Comparison of ENCODE assay signal across 8 cellular contexts in the genomic region with DNA sequence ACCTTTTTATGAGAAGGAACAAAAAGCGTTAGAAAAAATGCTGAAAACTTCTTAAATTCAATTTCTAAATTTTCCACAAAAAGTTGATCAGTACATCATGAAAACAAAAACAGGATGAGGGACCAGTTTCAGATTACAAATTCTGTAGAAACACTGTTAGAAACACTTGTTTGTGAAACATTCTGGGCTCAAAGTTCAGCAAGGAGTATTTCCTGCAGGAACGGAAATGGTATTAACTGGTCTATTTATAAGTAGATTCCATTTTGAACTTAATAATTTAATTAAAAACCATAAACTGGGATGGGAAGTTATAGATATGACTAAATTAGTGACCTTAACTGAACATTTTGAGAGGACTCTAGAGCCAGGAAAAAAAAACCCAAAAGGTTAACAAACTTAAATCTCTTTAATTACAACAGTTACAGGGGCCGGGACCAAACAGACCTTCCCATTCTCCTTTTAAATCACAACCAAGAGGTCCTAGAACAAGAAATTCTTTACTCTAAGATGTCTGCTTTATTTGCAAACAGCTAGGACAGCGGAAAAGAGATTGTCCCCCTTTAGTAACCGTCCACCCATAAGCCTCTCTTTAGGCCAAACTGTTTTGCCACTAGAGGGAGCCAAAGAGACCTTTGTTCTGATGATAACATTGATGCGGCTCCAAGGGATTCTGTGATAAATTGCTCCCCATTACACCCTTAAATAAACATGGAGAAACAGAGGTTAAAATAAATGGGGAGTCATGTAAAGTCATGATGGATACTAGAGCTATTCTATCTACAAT.
DNase-seq lines count a peak whose midpoint lies in the region; ATAC-seq and TF ChIP-seq lines count a peak whose summit lies in the region.

No MANE protein-coding gene starts in this region.

- in situ Hi-C loops in GM13976 (cut with MboI; ENCODE audit: low sequenced_read_pairs, unreplicated experiment) (no loop called here), IMR-90 (cut with MboI; ENCODE audit: low sequenced_read_pairs) (no loop called here)

- no peak overlapping the region for H3K4ac ChIP-seq in IMR-90 (ENCODE audit: low read depth, low read length)

- no peaks in the 10 kb centered on the region for H4K20me1 ChIP-seq in IMR-90 (ENCODE audit: insufficient read depth, low read length)

- no peak overlapping the region for H2BK120ac ChIP-seq in IMR-90 (ENCODE audit: low read depth, low read length)

- no peak overlapping the region for H3K14ac ChIP-seq in IMR-90 (replicated peaks; ENCODE audit: low read depth, low read length)

- H3K23ac ChIP-seq in IMR-90 (ENCODE audit: low read depth, low read length), result no peak overlapping the region

- H3K18ac ChIP-seq in IMR-90 (ENCODE audit: low read depth, low read length), result no peak overlapping the region

- no peaks in the 10 kb centered on the region for H3K4me1 Mint-ChIP-seq in activated naive CD4-positive, alpha-beta T cell treated with anti-CD3 and anti-CD28 coated beads, Interleukin-2, amount 10 ng/mL, durations not matched to agents 7 days and 5 days

- TF ChIP-seq CTCF in GM13976 (IDR thresholded peaks at IDR 0.05; ENCODE audit: borderline replicate concordance, control extremely low read depth, extremely low read depth, insufficient read depth, missing control alignments) (peak; percentile 66), IMR-90 (conservative IDR thresholded peaks at IDR 0.05; ENCODE audit: low read depth, low read length) (peak; percentile 48)

- H3K79me1 ChIP-seq in IMR-90 (ENCODE audit: low read depth in 1 of 2, low read length in 2 of 2), result no peaks in the 10 kb centered on the region

- no peak overlapping the region for H2BK15ac ChIP-seq in IMR-90 (ENCODE audit: low read depth, low read length)

- H3K36me3 ChIP-seq in IMR-90 (ENCODE audit: control insufficient read depth, insufficient read depth, low read length), result no peaks in the 10 kb centered on the region

- CTCF ChIA-PET in IMR-90 (lab: Yijun Ruan, JAX), result interaction anchor here (0.8 kb wide), 2 partner anchors 14 to 1251 kb away, joined by 3 read pairs; no protein-coding TSS in a partner anchor
- CTCF ChIA-PET in activated naive CD4-positive, alpha-beta T cell treated with anti-CD3 and anti-CD28 coated beads, Interleukin-2, amount 10 ng/mL, durations not matched to agents 7 days and 5 days (lab: Charles Lee), result interaction anchor here (0.7 kb wide), 1 partner anchor 8 kb away, joined by 3 read pairs; no protein-coding TSS in a partner anchor

- H2BK5ac ChIP-seq in IMR-90 (ENCODE audit: low read depth, low read length, poor library complexity, severe bottlenecking), result no peak overlapping the region

- H4K5ac ChIP-seq in IMR-90 (ENCODE audit: low read depth, low read length), result no peak overlapping the region

- no peak overlapping the region for H2BK20ac ChIP-seq in IMR-90 (ENCODE audit: low read depth, low read length)

- dilution Hi-C loops in IMR-90 (cut with HindIII; ENCODE audit: low sequenced_read_pairs, unreplicated experiment), result no loop called here

- no peak overlapping the region for H3K4me2 ChIP-seq in IMR-90 (ENCODE audit: low read depth, low read length)

- no peaks in the 10 kb centered on the region for H3K4me1 ChIP-seq in IMR-90 (ENCODE audit: control insufficient read depth, insufficient read depth, low read length)

- no peak overlapping the region for H4K8ac ChIP-seq in IMR-90 (ENCODE audit: low read depth in 2 of 2, low read length in 2 of 2)

- no peaks in the 10 kb centered on the region for H3K9me3 ChIP-seq in IMR-90 (ENCODE audit: control insufficient read depth, insufficient read depth, low read length)

- no peak overlapping the region for H2AK9ac ChIP-seq in IMR-90 (replicated peaks; ENCODE audit: low read depth, low read length, poor library complexity)

- ATAC-seq in IMR-90 (ENCODE audit: low read depth), result peak; percentile 54; the same call in 1 of the 2 replicates
- ATAC-seq in left colon, result peak; percentile 29
- ATAC-seq in GM18861 (IDR thresholded peaks at IDR 0.05; ENCODE audit: unreplicated experiment), result no peak
- ATAC-seq in left cardiac atrium, result no peak

- no peaks in the 10 kb centered on the region for H3K27me3 Mint-ChIP-seq in activated naive CD4-positive, alpha-beta T cell treated with anti-CD3 and anti-CD28 coated beads, Interleukin-2, amount 10 ng/mL, durations not matched to agents 7 days and 5 days

- H3K9ac ChIP-seq in IMR-90 (ENCODE audit: low read depth, low read length), result no peak overlapping the region

- H2AFZ ChIP-seq in IMR-90 (replicated peaks; ENCODE audit: low read length, poor library complexity), result no peak overlapping the region

- no peak for TF ChIP-seq POLR2A in IMR-90 (IDR thresholded peaks at IDR 0.05; ENCODE audit: low read depth, low read length)

- no peaks in the 10 kb centered on the region for H3K9me1 ChIP-seq in IMR-90 (ENCODE audit: insufficient read depth, low read length)

- no peak overlapping the region for H3K4me3 ChIP-seq in IMR-90 (ENCODE audit: insufficient read depth, low read depth, low read length)

- no peak overlapping the region for H3K27ac Mint-ChIP-seq in activated naive CD4-positive, alpha-beta T cell treated with anti-CD3 and anti-CD28 coated beads, Interleukin-2, amount 10 ng/mL, durations not matched to agents 7 days and 5 days

- H3K9me3 Mint-ChIP-seq in activated naive CD4-positive, alpha-beta T cell treated with anti-CD3 and anti-CD28 coated beads, Interleukin-2, amount 10 ng/mL, durations not matched to agents 7 days and 5 days, result peaks cover 6% of the 10 kb centered on the region

- H3K4me3 Mint-ChIP-seq in activated naive CD4-positive, alpha-beta T cell treated with anti-CD3 and anti-CD28 coated beads, Interleukin-2, amount 10 ng/mL, durations not matched to agents 7 days and 5 days, result no peak overlapping the region

- POLR2A ChIA-PET in IMR-90 (lab: Charles Lee; ENCODE audit: unreplicated experiment), result no interaction called here

- DNase-seq in CMK (ENCODE audit: low read depth), result peak; percentile 11
- no peak for DNase-seq in GM13976 (ENCODE audit: low spot score)
- peak; percentile 25 for DNase-seq in IMR-90
- peak; percentile 22 for DNase-seq in activated naive CD4-positive, alpha-beta T cell treated with anti-CD3 and anti-CD28 coated beads, Interleukin-2, amount 10 ng/mL, durations not matched to agents 7 days and 5 days
- DNase-seq in left colon, result peak in 1 of 2 donors; percentile 9
- DNase-seq in activated T-cell treated with anti-CD3 and anti-CD28 coated beads for 4 hours, result no peak
- DNase-seq in left cardiac atrium, result no peak

- intact Hi-C loops in IMR-90 (cut with micrococcal nuclease) (loop anchor here (1.0 kb wide), 1 partner anchor 65 kb away; no protein-coding TSS in a partner anchor), left colon (cut with DNase I, micrococcal nuclease) (no loop called here), left cardiac atrium (cut with DNase I) (no loop called here)

- no peak overlapping the region for H4K91ac ChIP-seq in IMR-90 (ENCODE audit: insufficient read depth, low read depth, low read length)

- H3K27ac ChIP-seq in IMR-90 (ENCODE audit: insufficient read depth, low read length), result no peak overlapping the region

- BruUV-seq in IMR-90 (replicated peaks; lab: Mats Ljungman, UMichigan), result no TSS peak

- 0 out of 2 replicates have a peak, but pooled peaks have one; percentile 13 for TF ChIP-seq RAD21 in IMR-90 (IDR thresholded peaks at IDR 0.05; ENCODE audit: low read length)

- 80% methylated on average over 1 of the region's 6 CpGs; no CpG with 5 or more reads in 1 of the 2 experiments for WGBS in IMR-90 (ENCODE audit: extremely low coverage in 2 of 2, insufficient read length in 1 of 2), 2 experiments

- H3K36me3 Mint-ChIP-seq in activated naive CD4-positive, alpha-beta T cell treated with anti-CD3 and anti-CD28 coated beads, Interleukin-2, amount 10 ng/mL, durations not matched to agents 7 days and 5 days, result no peaks in the 10 kb centered on the region

- H3K56ac ChIP-seq in IMR-90 (ENCODE audit: extremely low read depth, insufficient read depth, low read length), result no peak overlapping the region

- no peak overlapping the region for H2AK5ac ChIP-seq in IMR-90 (ENCODE audit: low read depth, low read length)

- H3K27me3 ChIP-seq in IMR-90 (ENCODE audit: control insufficient read depth, insufficient read depth, low read length), result no peaks in the 10 kb centered on the region

TF ChIP-seq in IMR-90, 13 proteins besides CTCF, POLR2A, EP300 and RAD21:
- TF ChIP-seq MAFK (IDR thresholded peaks at IDR 0.05; ENCODE audit: low read depth, low read length) (no peak), MAZ (IDR thresholded peaks at IDR 0.05; ENCODE audit: borderline replicate concordance, low read depth, low read length) (no peak), BHLHE40 (IDR thresholded peaks at IDR 0.05; ENCODE audit: low read depth, low read length) (no peak), SMC3 (IDR thresholded peaks at IDR 0.05; ENCODE audit: low read depth, low read length) (no peak), CEBPB (IDR thresholded peaks at IDR 0.05; ENCODE audit: low read depth, low read length) (no peak), RFX5 (IDR thresholded peaks at IDR 0.05; ENCODE audit: low read depth, low read length) (no peak), CHD1 (IDR thresholded peaks at IDR 0.05; ENCODE audit: low read depth, low read length) (no peak), MXI1 (IDR thresholded peaks at IDR 0.05; ENCODE audit: borderline replicate concordance, low read depth, low read length) (no peak), RCOR1 (IDR thresholded peaks at IDR 0.05; ENCODE audit: insufficient replicate concordance, low read length) (no peak), FOS (IDR thresholded peaks at IDR 0.05; ENCODE audit: low read depth, low read length) (no peak), NFE2L2 (IDR thresholded peaks at IDR 0.05; ENCODE audit: low read depth, low read length) (no peak)
- TF ChIP-seq, protein P1, sequence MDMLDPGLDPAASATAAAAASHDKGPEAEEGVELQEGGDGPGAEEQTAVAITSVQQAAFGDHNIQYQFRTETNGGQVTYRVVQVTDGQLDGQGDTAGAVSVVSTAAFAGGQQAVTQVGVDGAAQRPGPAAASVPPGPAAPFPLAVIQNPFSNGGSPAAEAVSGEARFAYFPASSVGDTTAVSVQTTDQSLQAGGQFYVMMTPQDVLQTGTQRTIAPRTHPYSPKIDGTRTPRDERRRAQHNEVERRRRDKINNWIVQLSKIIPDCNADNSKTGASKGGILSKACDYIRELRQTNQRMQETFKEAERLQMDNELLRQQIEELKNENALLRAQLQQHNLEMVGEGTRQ (IDR thresholded peaks at IDR 0.05; ENCODE audit: low read depth, low read length), result no peak
- TF ChIP-seq, protein P2, sequence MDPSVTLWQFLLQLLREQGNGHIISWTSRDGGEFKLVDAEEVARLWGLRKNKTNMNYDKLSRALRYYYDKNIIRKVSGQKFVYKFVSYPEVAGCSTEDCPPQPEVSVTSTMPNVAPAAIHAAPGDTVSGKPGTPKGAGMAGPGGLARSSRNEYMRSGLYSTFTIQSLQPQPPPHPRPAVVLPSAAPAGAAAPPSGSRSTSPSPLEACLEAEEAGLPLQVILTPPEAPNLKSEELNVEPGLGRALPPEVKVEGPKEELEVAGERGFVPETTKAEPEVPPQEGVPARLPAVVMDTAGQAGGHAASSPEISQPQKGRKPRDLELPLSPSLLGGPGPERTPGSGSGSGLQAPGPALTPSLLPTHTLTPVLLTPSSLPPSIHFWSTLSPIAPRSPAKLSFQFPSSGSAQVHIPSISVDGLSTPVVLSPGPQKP (IDR thresholded peaks at IDR 0.05; ENCODE audit: borderline replicate concordance, low read depth, low read length), result no peak

Comparison
In these comparisons a context has a peak if more than half of its experiments do, and no peak if none do; other contexts are left out.
1. DNase-seq: peak in CMK (single experiment), IMR-90 (single experiment) and activated naive CD4-positive, alpha-beta T cell treated with anti-CD3 and anti-CD28 coated beads, Interleukin-2, amount 10 ng/mL, durations not matched to agents 7 days and 5 days (single experiment); none in GM13976 (single experiment), activated T-cell treated with anti-CD3 and anti-CD28 coated beads for 4 hours (single experiment) and left cardiac atrium (single experiment).
2. ATAC-seq: peak in IMR-90 (single experiment) and left colon (single experiment); none in GM18861 (single experiment) and left cardiac atrium (0 of 2).